ENCODE assay signal across 25 cellular contexts in the genomic region with DNA sequence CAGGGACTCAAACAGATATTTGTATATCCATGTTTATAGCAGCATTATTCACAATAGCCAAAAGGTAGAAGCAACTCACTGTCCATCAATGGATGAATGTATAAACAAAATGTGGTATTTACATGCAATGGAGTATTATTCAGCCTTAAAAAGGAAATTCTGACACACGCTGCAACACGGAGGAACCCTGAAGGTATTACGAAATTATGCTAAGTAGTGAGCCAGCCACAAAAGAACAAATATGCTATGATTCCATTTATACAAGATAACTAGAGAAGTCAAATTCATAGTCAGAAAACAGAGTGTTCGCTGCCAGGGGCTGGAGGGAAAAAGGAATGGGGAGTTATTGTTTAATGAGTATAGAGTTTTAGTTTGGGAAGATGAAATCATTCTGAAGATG.
"Had no signal": no experiment of that assay in that cellular context is flagged by ENCODE, and none has a peak within 500 bp of the region (broad histone marks: within the 10 kb centered on the region; RNA-seq: fewer than 3 reads in every experiment).

No MANE protein-coding gene starts in this region.

- H3K4me1 Mint-ChIP-seq: activated CD4-positive, alpha-beta T cell treated with anti-CD3 and anti-CD28 coated beads, Interleukin-2, amount 10 ng/mL, durations not matched to agents 7 days and 5 days; activated naive CD8-positive, alpha-beta T cell treated with anti-CD3 and anti-CD28 coated beads for 36 hours; activated T-helper 17 cell treated with anti-CD3 and anti-CD28 coated beads, Interleukin-2, amount 50 U/mL, for 72 hours; memory B cell; naive B cell had no signal

- H3K27me3 ChIP-seq: cardiac muscle cell, gastrocnemius medialis, sigmoid colon, testis, vagina had no signal

- H3K4me1 ChIP-seq: gastrocnemius medialis, testis, vagina had no signal

- H3K27ac ChIP-seq: cardiac muscle cell, gastrocnemius medialis, sigmoid colon, testis, vagina, VCaP had no signal

- H3K4me3 ChIP-seq: cardiac muscle cell, gastrocnemius medialis, mucosa of descending colon, sigmoid colon, testis, vagina had no signal

- H3K36me3 ChIP-seq: gastrocnemius medialis, vagina had no signal

- DNase-seq: activated CD4-positive, alpha-beta T cell treated with anti-CD3 and anti-CD28 coated beads, Interleukin-2, amount 10 ng/mL, durations not matched to agents 7 days and 5 days; activated naive CD4-positive, alpha-beta T cell treated with Interleukin-2 at 50 U/mL for 16 hours; activated naive CD8-positive, alpha-beta T cell treated with anti-CD3 and anti-CD28 coated beads for 36 hours; activated T-cell treated with anti-CD3 and anti-CD28 coated beads, Interleukin-2, amount 50 U/mL, for 24 hours; amygdala; effector CD4-positive, alpha-beta T cell; erythroblast; gastrocnemius medialis; hypothalamus; mucosa of descending colon; naive B cell; sigmoid colon; stimulated activated CD4-positive, alpha-beta T cell treated with anti-CD3 and anti-CD28 coated beads, Interleukin-4, amount 100 ng/mL, for 1 hour; stimulated activated naive CD4-positive, alpha-beta T cell; testis had no signal

- FAIRE-seq: endometrium, islet of Langerhans had no signal

- H3K27ac Mint-ChIP-seq: activated CD4-positive, alpha-beta T cell treated with anti-CD3 and anti-CD28 coated beads, Interleukin-2, amount 10 ng/mL, durations not matched to agents 7 days and 5 days; activated naive CD8-positive, alpha-beta T cell treated with anti-CD3 and anti-CD28 coated beads for 36 hours; activated T-cell treated with anti-CD3 and anti-CD28 coated beads, Interleukin-2, amount 50 U/mL, for 24 hours; activated T-helper 17 cell treated with anti-CD3 and anti-CD28 coated beads, Interleukin-2, amount 50 U/mL, for 72 hours; dendritic cell treated with granulocyte-macrophage colony-stimulating factor and Interleukin-4, amounts not matched to agents 40 ng/mL and 50 ng/mL, for 4 days; memory B cell; naive B cell had no signal

- H3K4me3 Mint-ChIP-seq: activated CD4-positive, alpha-beta T cell treated with anti-CD3 and anti-CD28 coated beads, Interleukin-2, amount 10 ng/mL, durations not matched to agents 7 days and 5 days; activated naive CD8-positive, alpha-beta T cell treated with anti-CD3 and anti-CD28 coated beads for 36 hours; activated T-cell treated with anti-CD3 and anti-CD28 coated beads, Interleukin-2, amount 50 U/mL, for 24 hours; activated T-helper 17 cell treated with anti-CD3 and anti-CD28 coated beads, Interleukin-2, amount 50 U/mL, for 72 hours; dendritic cell treated with granulocyte-macrophage colony-stimulating factor and Interleukin-4, amounts not matched to agents 40 ng/mL and 50 ng/mL, for 4 days; memory B cell; naive B cell; neural crest cell had no signal

- H3K27me3 Mint-ChIP-seq: activated CD4-positive, alpha-beta T cell treated with anti-CD3 and anti-CD28 coated beads, Interleukin-2, amount 10 ng/mL, durations not matched to agents 7 days and 5 days; activated naive CD8-positive, alpha-beta T cell treated with anti-CD3 and anti-CD28 coated beads for 36 hours; activated T-cell treated with anti-CD3 and anti-CD28 coated beads, Interleukin-2, amount 50 U/mL, for 24 hours; activated T-helper 17 cell treated with anti-CD3 and anti-CD28 coated beads, Interleukin-2, amount 50 U/mL, for 72 hours; dendritic cell treated with granulocyte-macrophage colony-stimulating factor and Interleukin-4, amounts not matched to agents 40 ng/mL and 50 ng/mL, for 4 days; memory B cell; naive B cell had no signal

- H3K9me3 Mint-ChIP-seq: activated CD4-positive, alpha-beta T cell treated with anti-CD3 and anti-CD28 coated beads, Interleukin-2, amount 10 ng/mL, durations not matched to agents 7 days and 5 days; activated naive CD8-positive, alpha-beta T cell treated with anti-CD3 and anti-CD28 coated beads for 36 hours; activated T-cell treated with anti-CD3 and anti-CD28 coated beads, Interleukin-2, amount 50 U/mL, for 24 hours; activated T-helper 17 cell treated with anti-CD3 and anti-CD28 coated beads, Interleukin-2, amount 50 U/mL, for 72 hours; dendritic cell treated with granulocyte-macrophage colony-stimulating factor and Interleukin-4, amounts not matched to agents 40 ng/mL and 50 ng/mL, for 4 days; memory B cell; naive B cell had no signal

- H3K36me3 Mint-ChIP-seq: activated naive CD8-positive, alpha-beta T cell treated with anti-CD3 and anti-CD28 coated beads for 36 hours; memory B cell; naive B cell had no signal

- H3K9me3 ChIP-seq: gastrocnemius medialis, mucosa of descending colon, sigmoid colon, testis, vagina had no signal

- ATAC-seq: activated CD4-positive, CD25-positive, alpha-beta regulatory T cell treated with anti-CD3 and anti-CD28 coated beads, Interleukin-2, amount 50 U/mL, for 24 hours; activated T-helper 17 cell treated with anti-CD3 and anti-CD28 coated beads, Interleukin-2, amount 50 U/mL, for 72 hours; gastrocnemius medialis; mucosa of descending colon had no signal
